19 cellular contexts compared by ENCODE assay signal in genomic region chr2:205765147-205765546, GRCh38.
"Had no signal": no experiment of that assay in that cellular context is flagged by ENCODE, and none has a peak within 500 bp of the region (broad histone marks: within the 10 kb centered on the region; RNA-seq: fewer than 3 reads in every experiment).

No MANE protein-coding gene starts in this region.

- H3K36me3 ChIP-seq: colonic mucosa, thyroid gland had no signal

- H3K4me3 ChIP-seq: body of pancreas, colonic mucosa, heart right ventricle, lower lobe of right lung, thyroid gland had no signal

- H3K9me3 ChIP-seq: body of pancreas, colonic mucosa, heart right ventricle, lower lobe of right lung, thyroid gland had no signal

- H3K79me2 ChIP-seq: parathyroid adenoma had no signal

- H2AFZ ChIP-seq: parathyroid adenoma had no signal

- H3K27ac ChIP-seq: body of pancreas, colonic mucosa, heart right ventricle, parathyroid adenoma, thyroid gland had no signal

- ATAC-seq: activated CD8-positive, alpha-beta memory T cell treated with anti-CD3 and anti-CD28 coated beads, Interleukin-2, amount 10 ng/mL, durations not matched to agents 7 days and 5 days; body of pancreas; heart right ventricle; left cardiac atrium; lower lobe of right lung; stimulated activated effector memory CD8-positive, alpha-beta T cell treated with anti-CD3 and anti-CD28 coated beads, Interleukin-12 subunit alpha, Interleukin-12 subunit beta, amount 100 ng/mL, for 72 hours had no signal

- H3K4me1 ChIP-seq: colonic mucosa had no signal

- DNase-seq: activated CD4-positive, alpha-beta memory T cell treated with anti-CD3 and anti-CD28 coated beads for 36 hours; activated CD4-positive, alpha-beta T cell treated with anti-CD3 and anti-CD28 coated beads for 1 hour; activated CD8-positive, alpha-beta memory T cell treated with anti-CD3 and anti-CD28 coated beads, Interleukin-2, amount 10 ng/mL, durations not matched to agents 7 days and 5 days; activated effector memory CD4-positive, alpha-beta T cell treated with Interleukin-2 at 50 U/mL for 16 hours; activated T-cell treated with anti-CD3 and anti-CD28 coated beads, Interleukin-2, amount 50 U/mL, for 1 hour; body of pancreas; central memory CD4-positive, alpha-beta T cell; colonic mucosa; foreskin melanocyte; heart right ventricle; left cardiac atrium; lower lobe of right lung; retina; T-helper 1 cell; T1000; thyroid gland had no signal

- FAIRE-seq: urothelium cell line had no signal

- H3K9ac ChIP-seq: parathyroid adenoma had no signal

- H3K27me3 ChIP-seq: colonic mucosa, thyroid gland had no signal
